ENCODE assay signal across 11 cellular contexts in the genomic region with DNA sequence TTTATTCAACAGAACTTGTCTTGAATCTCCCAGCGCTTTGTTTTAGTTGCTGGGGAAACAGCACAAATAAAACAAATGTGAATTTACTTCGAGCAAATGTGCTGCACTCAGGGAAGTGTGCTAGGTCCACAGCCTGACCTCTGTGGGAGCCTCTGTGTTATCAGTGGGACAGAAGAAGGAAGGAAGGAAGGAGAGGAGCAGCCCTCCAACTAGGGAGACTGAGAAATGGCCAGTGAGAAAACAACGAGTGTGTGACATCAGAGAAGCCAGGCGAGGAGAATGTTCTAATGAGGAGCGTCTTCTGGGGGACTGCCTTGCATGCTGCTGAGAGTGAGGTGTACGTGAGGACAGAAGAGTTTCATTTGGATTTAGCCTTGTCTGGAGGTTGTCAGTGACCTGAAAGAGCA. TPM values are rescaled to one million over a fixed set of nuclear protein-coding genes. Genes with fewer than 3 reads are reported as not detected.
A peak's percentile ranks its signal among the peaks of the same experiment; 100 is the strongest.
DNase-seq lines count a peak whose midpoint lies in the region; ATAC-seq and TF ChIP-seq lines count a peak whose summit lies in the region.
"Had no signal": no experiment of that assay in that cellular context is flagged by ENCODE, and none has a peak within 500 bp of the region (broad histone marks: within the 10 kb centered on the region; RNA-seq: fewer than 3 reads in every experiment).

No MANE protein-coding gene starts in this region.

- no peak overlapping the region for H3K4me3 ChIP-seq in upper lobe of right lung
- H3K4me3 ChIP-seq in vagina, result no peak overlapping the region
- H3K4me3 ChIP-seq: adrenal gland had no signal

- POLR2A ChIA-PET in GM10248 (lab: Yijun Ruan, JAX), result no interaction called here

- H3K4me1 Mint-ChIP-seq in central memory CD8-positive, alpha-beta T cell, result peaks cover 82% of the 10 kb centered on the region

- H3K27me3 Mint-ChIP-seq in central memory CD8-positive, alpha-beta T cell, result no peaks in the 10 kb centered on the region
- H3K27me3 Mint-ChIP-seq: activated B cell treated with CpG ODN at 0.5 μM for 24 hours had no signal

- peak overlapping the region; percentile 8 for H3K4me3 Mint-ChIP-seq in central memory CD8-positive, alpha-beta T cell
- H3K4me3 Mint-ChIP-seq: activated B cell treated with CpG ODN at 0.5 μM for 24 hours had no signal

- DNase-seq in Right ventricle myocardium inferior (ENCODE audit: missing footprints), result no peak
- no peak for DNase-seq in cardiac septum (ENCODE audit: low spot score)
- DNase-seq in central memory CD8-positive, alpha-beta T cell (ENCODE audit: low spot score in 2 of 2), result no peak
- DNase-seq in lung microvascular endothelial cell (ENCODE audit: low read depth in 2 of 2), result peak; percentile 77 to 92
- no peak for DNase-seq in upper lobe of right lung
- no peak for DNase-seq in GM10248 (ENCODE audit: extremely low spot score)
- DNase-seq in vagina (ENCODE audit: extremely low spot score in 2 of 2), result no peak
- DNase-seq: activated B cell treated with CpG ODN at 0.5 μM for 24 hours, adrenal gland had no signal

- H3K36me3 ChIP-seq in upper lobe of right lung (no peaks in the 10 kb centered on the region), vagina (no peaks in the 10 kb centered on the region)
- H3K36me3 ChIP-seq: adrenal gland had no signal

- peaks cover 9% of the 10 kb centered on the region for H3K36me3 Mint-ChIP-seq in central memory CD8-positive, alpha-beta T cell (ENCODE audit: insufficient read depth)

- ATAC-seq in Right ventricle myocardium inferior (peak; percentile 37), upper lobe of right lung (peak; percentile 48), HG02588 (IDR thresholded peaks at IDR 0.05; ENCODE audit: unreplicated experiment) (no peak)
- ATAC-seq in central memory CD8-positive, alpha-beta T cell (replicated peaks; ENCODE audit: extremely low read depth, poor library complexity, severe bottlenecking), result no peak
- ATAC-seq: Panc1 had no signal

- no peaks in the 10 kb centered on the region for H3K9me3 Mint-ChIP-seq in central memory CD8-positive, alpha-beta T cell
- H3K9me3 Mint-ChIP-seq: activated B cell treated with CpG ODN at 0.5 μM for 24 hours had no signal

- intact Hi-C loops in Right ventricle myocardium inferior (cut with DNase I), result no loop called here
- intact Hi-C loops in cardiac septum (cut with DNase I), result no loop called here
- intact Hi-C loops in upper lobe of right lung (cut with DNase I), result no loop called here
- intact Hi-C loops in vagina (cut with DNase I), result no loop called here

- TF ChIP-seq POLR2A in vagina (IDR thresholded peaks at IDR 0.05), result no peak

- no peaks in the 10 kb centered on the region for H3K9me3 ChIP-seq in upper lobe of right lung
- H3K9me3 ChIP-seq in vagina, result no peaks in the 10 kb centered on the region
- H3K9me3 ChIP-seq: adrenal gland had no signal

- CTCF ChIA-PET in GM10248 (lab: Yijun Ruan, JAX), result interaction anchor here (1.1 kb wide), 1 partner anchor 19 kb away, joined by 3 read pairs; no protein-coding TSS in a partner anchor

- H3K27ac ChIP-seq in upper lobe of right lung (peak overlapping the region; percentile 53), vagina (no peak overlapping the region)
- H3K27ac ChIP-seq: adrenal gland had no signal

- peaks cover 87% of the 10 kb centered on the region for H3K4me1 ChIP-seq in upper lobe of right lung
- peaks cover 92% of the 10 kb centered on the region for H3K4me1 ChIP-seq in vagina

- no peak for TF ChIP-seq CTCF in upper lobe of right lung (IDR thresholded peaks at IDR 0.05)
- TF ChIP-seq CTCF in GM10248 (IDR thresholded peaks at IDR 0.05; ENCODE audit: control extremely low read depth, extremely low read depth, low read depth, missing control alignments), result no peak
- TF ChIP-seq CTCF in vagina (IDR thresholded peaks at IDR 0.05), result no peak

- H3K27me3 ChIP-seq in upper lobe of right lung (no peaks in the 10 kb centered on the region), vagina (no peaks in the 10 kb centered on the region)
- H3K27me3 ChIP-seq: adrenal gland had no signal

- H3K27ac Mint-ChIP-seq in central memory CD8-positive, alpha-beta T cell (ENCODE audit: low read depth), result peak overlapping the region; percentile 23
- H3K27ac Mint-ChIP-seq: activated B cell treated with CpG ODN at 0.5 μM for 24 hours had no signal

RNA-seq across cellular contexts. Expression of a gene that starts 42.7 kb away (rescaled TPM):
- total RNA-seq in Right ventricle myocardium inferior, result 83.5 TPM
- 92.4 TPM for total RNA-seq in cardiac septum
- 95.9 and 133 TPM in 2 replicates for total RNA-seq in lung microvascular endothelial cell
- 93.2 TPM for total RNA-seq in upper lobe of right lung
- total RNA-seq in vagina, result 121 TPM

Comparison
In these comparisons a context has a peak if more than half of its experiments do, and no peak if none do; other contexts are left out.
1. ATAC-seq: peak in Right ventricle myocardium inferior (single experiment) and upper lobe of right lung (single experiment); none in central memory CD8-positive, alpha-beta T cell (single experiment) and HG02588 (single experiment).
2. DNase-seq: peak in lung microvascular endothelial cell (2 of 2); none in Right ventricle myocardium inferior (single experiment), cardiac septum (single experiment), central memory CD8-positive, alpha-beta T cell (0 of 2), upper lobe of right lung (single experiment), GM10248 (single experiment) and vagina (0 of 2).